Comparison of ENCODE assay signal across 16 cellular contexts in the genomic region with DNA sequence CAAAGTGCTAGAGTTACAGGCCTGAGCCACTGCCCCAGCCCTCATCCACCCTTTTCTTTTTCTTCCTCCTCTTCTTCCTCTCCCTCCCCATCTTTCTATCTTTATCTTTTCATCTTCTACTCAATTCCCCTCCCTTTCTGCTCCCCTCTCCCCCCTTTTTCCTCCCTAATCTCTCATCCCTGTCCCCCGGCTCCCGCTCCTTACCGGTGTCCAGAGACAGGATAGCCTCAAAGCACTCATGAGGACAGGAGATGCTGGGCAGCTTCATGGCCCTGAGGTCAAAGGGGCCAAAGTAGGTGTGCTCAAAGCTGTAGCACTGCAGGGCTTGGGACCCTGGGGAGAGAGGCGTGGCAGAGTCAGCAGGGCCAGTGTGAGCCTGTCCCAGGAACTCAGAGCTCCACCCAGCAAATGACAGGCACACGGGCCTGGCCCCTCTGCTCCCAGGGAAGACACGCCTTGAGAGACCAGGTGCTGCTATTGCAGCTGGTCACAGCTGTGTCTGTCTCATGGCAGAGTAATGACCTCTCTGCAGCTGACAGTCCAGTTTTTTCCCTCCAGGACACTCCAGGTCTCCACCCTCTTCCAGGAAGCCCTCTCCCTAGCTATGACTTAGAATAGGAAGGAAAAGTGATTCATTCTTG. TPM values are rescaled to one million over a fixed set of nuclear protein-coding genes. Genes with fewer than 3 reads are reported as not detected.
DNase-seq lines count a peak whose midpoint lies in the region; TF ChIP-seq lines count a peak whose summit lies in the region.
"Had no signal": no experiment of that assay in that cellular context is flagged by ENCODE, and none has a peak within 500 bp of the region (broad histone marks: within the 10 kb centered on the region; RNA-seq: fewer than 3 reads in every experiment).

No MANE protein-coding gene starts in this region.

- 30% methylated on average over 6 of the region's 6 CpGs for WGBS in mesenchymal stem cell

- H3K9me3 Mint-ChIP-seq in CD4-positive, alpha-beta memory T cell: no peaks in the 10 kb centered on the region

- H3K23ac ChIP-seq in mesenchymal stem cell (ENCODE audit: low read length in 2 of 2): no peak overlapping the region

- H4K8ac ChIP-seq in mesenchymal stem cell (ENCODE audit: low read length): no peak overlapping the region

- H2BK120ac ChIP-seq in mesenchymal stem cell (ENCODE audit: low read depth, low read length): no peak overlapping the region

- peaks cover 4 to 18% (median 8%) of the 10 kb centered on the region in 4 donors for H3K4me1 Mint-ChIP-seq in CD4-positive, alpha-beta memory T cell

- H4K91ac ChIP-seq in mesenchymal stem cell (ENCODE audit: low read length): no peak overlapping the region

- H3K27me3 ChIP-seq in CD4-positive, alpha-beta memory T cell (ENCODE audit: insufficient read depth, low read length): no peaks in the 10 kb centered on the region
- H3K27me3 ChIP-seq in HUES6 (ENCODE audit: control insufficient read depth, insufficient read depth, low read length) (peaks cover 63% of the 10 kb centered on the region), breast epithelium (no peaks in the 10 kb centered on the region), mesenchymal stem cell (ENCODE audit: control insufficient read depth in 1 of 2, insufficient read depth in 1 of 2, low read length in 2 of 2) (peaks cover 27 to 43% of the 10 kb centered on the region in 2 experiments), WERI-Rb-1 (ENCODE audit: insufficient read depth, low read depth, severe bottlenecking) (no peaks in the 10 kb centered on the region)
- H3K27me3 ChIP-seq: thyroid gland had no signal

- H3K27me3 Mint-ChIP-seq in CD4-positive, alpha-beta memory T cell: no peaks in the 10 kb centered on the region

- H2BK5ac ChIP-seq in mesenchymal stem cell (ENCODE audit: low read depth, low read length, poor library complexity, severe bottlenecking): no peak overlapping the region

- peaks cover 9% of the 10 kb centered on the region for H3K4me1 ChIP-seq in CD4-positive, alpha-beta memory T cell (ENCODE audit: insufficient read depth, low read length)
- H3K4me1 ChIP-seq in HUES6 (ENCODE audit: control insufficient read depth, insufficient read depth, low read length): no peaks in the 10 kb centered on the region
- no peaks in the 10 kb centered on the region for H3K4me1 ChIP-seq in breast epithelium
- peaks cover 10% of the 10 kb centered on the region for H3K4me1 ChIP-seq in mesenchymal stem cell (ENCODE audit: control insufficient read depth, insufficient read depth, low read depth, low read length)

- TF ChIP-seq POLR2A in breast epithelium (IDR thresholded peaks at IDR 0.05): no peak

- no peak for TF ChIP-seq CTCF in breast epithelium (IDR thresholded peaks at IDR 0.05)
- TF ChIP-seq CTCF in WERI-Rb-1 (IDR thresholded peaks at IDR 0.05; ENCODE audit: low read depth, low read length): no peak

- H2BK15ac ChIP-seq in mesenchymal stem cell (ENCODE audit: low read depth, poor library complexity, severe bottlenecking): no peak overlapping the region

- H3K36me3 Mint-ChIP-seq in CD4-positive, alpha-beta memory T cell: no peaks in the 10 kb centered on the region

- H3K9ac ChIP-seq in HUES6 (ENCODE audit: low read length): no peak overlapping the region
- H3K9ac ChIP-seq in mesenchymal stem cell (ENCODE audit: low read length): no peak overlapping the region

- H3K4me3 Mint-ChIP-seq in CD4-positive, alpha-beta memory T cell: peak overlapping the region; percentile 39 to 85 (median 76)

- no peak overlapping the region for H3K14ac ChIP-seq in mesenchymal stem cell (ENCODE audit: low read length in 2 of 2)

- CTCF ChIA-PET in CD4-positive, alpha-beta memory T cell (lab: Charles Lee; ENCODE audit: partially characterized antibody): interaction anchor here (1.3 kb wide), 1 partner anchor 10 kb away, joined by 5 read pairs; no protein-coding TSS in a partner anchor

- no peak overlapping the region for H3K4me2 ChIP-seq in mesenchymal stem cell (ENCODE audit: low read length, poor library complexity, severe bottlenecking)

- no peak overlapping the region for H2AK5ac ChIP-seq in mesenchymal stem cell (ENCODE audit: low read length, severe bottlenecking)

- POLR2A ChIA-PET in CD4-positive, alpha-beta memory T cell (lab: Charles Lee; ENCODE audit: partially characterized antibody): interaction anchor here (1.9 kb wide), 1 partner anchor 33 kb away, joined by 6 read pairs; no protein-coding TSS in a partner anchor

- H2BK12ac ChIP-seq in mesenchymal stem cell (ENCODE audit: low read length in 2 of 2): no peak overlapping the region

- in situ Hi-C loops in ACHN (cut with HindIII; ENCODE audit: low pct_ligation_motif_present, low pct_unique_long_range_greater_than_20kb, low sequenced_read_pairs): no loop called here

- H2AFZ ChIP-seq in mesenchymal stem cell (ENCODE audit: low read depth, low read length): no peak overlapping the region

- H3K36me3 ChIP-seq in CD4-positive, alpha-beta memory T cell (ENCODE audit: insufficient read depth, low read length): no peaks in the 10 kb centered on the region
- no peaks in the 10 kb centered on the region for H3K36me3 ChIP-seq in HUES6 (ENCODE audit: control insufficient read depth, insufficient read depth, low read length)
- no peaks in the 10 kb centered on the region for H3K36me3 ChIP-seq in breast epithelium
- no peaks in the 10 kb centered on the region for H3K36me3 ChIP-seq in mesenchymal stem cell (ENCODE audit: control insufficient read depth in 1 of 2, insufficient read depth in 2 of 2, low read depth in 1 of 2, low read length in 2 of 2)
- H3K36me3 ChIP-seq in WERI-Rb-1: no peaks in the 10 kb centered on the region
- H3K36me3 ChIP-seq: cardiac muscle cell, thyroid gland had no signal

- H3K27ac Mint-ChIP-seq in CD4-positive, alpha-beta memory T cell: peak overlapping the region in 3 of 7 donors; percentile 9 to 77 (median 49)

- H3K9me3 ChIP-seq in CD4-positive, alpha-beta memory T cell (ENCODE audit: control insufficient read depth in 1 of 2, low read length in 2 of 2): no peaks in the 10 kb centered on the region
- no peaks in the 10 kb centered on the region for H3K9me3 ChIP-seq in HUES6 (ENCODE audit: control insufficient read depth, insufficient read depth, low read depth, low read length)
- H3K9me3 ChIP-seq in breast epithelium: no peaks in the 10 kb centered on the region
- peaks cover 19% of the 10 kb centered on the region for H3K9me3 ChIP-seq in mesenchymal stem cell (ENCODE audit: control insufficient read depth, low read length)
- peaks cover 3% of the 10 kb centered on the region for H3K9me3 ChIP-seq in WERI-Rb-1 (ENCODE audit: severe bottlenecking)
- H3K9me3 ChIP-seq: thyroid gland had no signal

- H3K79me1 ChIP-seq in mesenchymal stem cell (replicated peaks; ENCODE audit: low read length, poor library complexity, severe bottlenecking): no peaks in the 10 kb centered on the region

- no peak overlapping the region for H3K18ac ChIP-seq in mesenchymal stem cell (ENCODE audit: low read depth in 1 of 2, low read length in 2 of 2)

- no peak overlapping the region for H3K4me3 ChIP-seq in CD4-positive, alpha-beta memory T cell (ENCODE audit: low read length in 2 of 2)
- H3K4me3 ChIP-seq in HUES6 (ENCODE audit: low read depth, low read length) (peak overlapping the region; percentile 82), breast epithelium (peak overlapping the region in 1 of 3 donors; percentile 68), mesenchymal stem cell (ENCODE audit: insufficient read depth in 1 of 2, low read depth in 1 of 2, low read length in 2 of 2) (peak overlapping the region in 1 of 2 experiments; percentile 13), WERI-Rb-1 (ENCODE audit: low read depth, low read length) (no peak overlapping the region)

- intact Hi-C loops in CD4-positive, alpha-beta memory T cell (cut with micrococcal nuclease): no loop called here
- intact Hi-C loops in breast epithelium (cut with DNase I; ENCODE audit: low total_unique reads): loop anchor here (2.0 kb wide), 1 partner anchor 29 kb away; no protein-coding TSS in a partner anchor

- no peak overlapping the region for H3K4ac ChIP-seq in mesenchymal stem cell (ENCODE audit: low read depth in 1 of 2, low read length in 2 of 2)

- DNase-seq in CD4-positive, alpha-beta memory T cell: no peak
- DNase-seq in breast epithelium (ENCODE audit: low spot score in 2 of 2) (no peak), mesenchymal stem cell (peak; percentile 22), occipital lobe (lab: John Stamatoyannopoulos, UW) (no peak), caudate nucleus (lab: John Stamatoyannopoulos, UW) (no peak), WERI-Rb-1 (no peak), ACHN (no peak)
- DNase-seq: DMS 273 treated with DMSO at 0.1 percent for 48 hours; glutamatergic neuron; NCI-H1436 treated with DMSO at 0.1 percent for 48 hours; SHP77; stimulated activated CD4-positive, alpha-beta T cell treated with anti-CD3 and anti-CD28 coated beads, Interleukin-4, amount 100 ng/mL, for 1 hour; thyroid gland had no signal

- H3K27ac ChIP-seq in CD4-positive, alpha-beta memory T cell (ENCODE audit: low read depth, low read length): no peak overlapping the region
- H3K27ac ChIP-seq in HUES6 (ENCODE audit: low read depth, low read length) (no peak overlapping the region), breast epithelium (peak overlapping the region; percentile 41 to 65), mesenchymal stem cell (ENCODE audit: low read length, poor library complexity, severe bottlenecking) (no peak overlapping the region), caudate nucleus (ENCODE audit: low read depth, low read length) (no peak overlapping the region), WERI-Rb-1 (no peak overlapping the region)
- H3K27ac ChIP-seq: cardiac muscle cell, thyroid gland had no signal

RNA-seq across cellular contexts. Expression of a gene that starts 2.6 kb away (rescaled TPM):
- total RNA-seq in CD4-positive, alpha-beta memory T cell: under 1 TPM; 0.49 to 0.97 TPM
- under 1 TPM; 0.27 to 0.50 TPM for polyA plus RNA-seq in CD4-positive, alpha-beta memory T cell
- total RNA-seq in breast epithelium (1 to 10 TPM in 2 of 3 donors, under 1 TPM in 1; 0.48 to 7.2 (median 6.2) TPM), occipital lobe (1.6 TPM)
- polyA plus RNA-seq in mesenchymal stem cell (2013, experiment 1 of 2): 0.12 TPM
- 0.07 TPM for polyA plus RNA-seq in mesenchymal stem cell (2013, experiment 2 of 2)
- total RNA-seq: cardiac muscle cell had no signal
- polyA plus RNA-seq: neural cell had no signal

RNA-seq across cellular contexts. Expression of a gene that starts 18.8 kb away (rescaled TPM):
- total RNA-seq in CD4-positive, alpha-beta memory T cell: 10 to 100 TPM; 33.6 to 33.9 TPM
- polyA plus RNA-seq in CD4-positive, alpha-beta memory T cell: 10 to 100 TPM; 10.5 to 23.7 TPM
- total RNA-seq in breast epithelium: 10 to 100 TPM in 2 of 3 donors, 1 to 10 TPM in 1; 1.9 to 61.9 (median 28.2) TPM
- 0.04 TPM for polyA plus RNA-seq in mesenchymal stem cell (2013, experiment 1 of 2)
- polyA plus RNA-seq in mesenchymal stem cell (2013, experiment 2 of 2): 0.08 TPM
- 0.16 TPM for total RNA-seq in occipital lobe
- polyA plus RNA-seq: cardiac muscle cell, neural cell had no signal

RNA-seq across cellular contexts. Expression of a gene that starts 27.5 kb away (rescaled TPM):
- 10 to 100 TPM; 18.1 to 20.7 TPM for total RNA-seq in CD4-positive, alpha-beta memory T cell
- polyA plus RNA-seq in CD4-positive, alpha-beta memory T cell: 1 to 10 TPM; 4.3 to 4.9 TPM
- 10 to 100 TPM in 2 of 3 donors, 1 to 10 TPM in 1; 6.9 to 19.6 (median 13.8) TPM for total RNA-seq in breast epithelium
- polyA plus RNA-seq in mesenchymal stem cell (2013, experiment 1 of 2): 3.2 TPM
- 2.8 TPM for polyA plus RNA-seq in mesenchymal stem cell (2013, experiment 2 of 2)
- total RNA-seq in occipital lobe: 44.8 TPM

RNA-seq across cellular contexts. Expression of a gene that starts 44.9 kb away (rescaled TPM):
- 10 to 100 TPM; 57.6 to 57.9 TPM for total RNA-seq in CD4-positive, alpha-beta memory T cell
- polyA plus RNA-seq in CD4-positive, alpha-beta memory T cell: 10 to 100 TPM in 1 of 2 donors, 1 to 10 TPM in 1; 3.8 to 13.7 TPM
- total RNA-seq in breast epithelium: 10 to 100 TPM; 10.6 to 29.9 (median 20.6) TPM
- 20.5 TPM for polyA plus RNA-seq in mesenchymal stem cell (2013, experiment 1 of 2)
- polyA plus RNA-seq in mesenchymal stem cell (2013, experiment 2 of 2): 19.8 TPM
- total RNA-seq in occipital lobe: 6.4 TPM

Comparison
In these comparisons a context has a peak if more than half of its experiments do, and no peak if none do; other contexts are left out.
1. H3K27ac ChIP-seq: peak in breast epithelium (2 of 2); none in CD4-positive, alpha-beta memory T cell (single experiment), HUES6 (single experiment), mesenchymal stem cell (single experiment), caudate nucleus (single experiment) and WERI-Rb-1 (single experiment).